In genomic region chr6:143884161-143884560, GRCh38 we compare ENCODE assay signal across 25 cellular contexts. TPM values are rescaled to one million over a fixed set of nuclear protein-coding genes. Genes with fewer than 3 reads are reported as not detected.
"Had no signal": no experiment of that assay in that cellular context is flagged by ENCODE, and none has a peak within 500 bp of the region (broad histone marks: within the 10 kb centered on the region; RNA-seq: fewer than 3 reads in every experiment).

No MANE protein-coding gene starts in this region.

- ATAC-seq: left lobe of liver, lower lobe of right lung, mucosa of descending colon, right lobe of liver had no signal

- H3K4me2 ChIP-seq: smooth muscle cell had no signal

- H3K27ac ChIP-seq: coronary artery, esophagus muscularis mucosa, lower lobe of right lung, right lobe of liver, thoracic aorta, upper lobe of left lung had no signal

- H3K9me3 Mint-ChIP-seq: activated CD4-positive, alpha-beta memory T cell treated with anti-CD3 and anti-CD28 coated beads, Interleukin-2, amount 10 ng/mL, durations not matched to agents 7 days and 5 days; activated CD4-positive, alpha-beta T cell treated with anti-CD3 and anti-CD28 coated beads, Interleukin-2, amount 10 ng/mL, durations not matched to agents 24 days and 14 days; activated naive CD4-positive, alpha-beta T cell treated with anti-CD3 and anti-CD28 coated beads, Interleukin-2, amount 10 ng/mL, durations not matched to agents 7 days and 5 days had no signal

- H3K27me3 ChIP-seq: esophagus muscularis mucosa, right lobe of liver, upper lobe of left lung had no signal

- H3K27me3 Mint-ChIP-seq: activated CD4-positive, alpha-beta memory T cell treated with anti-CD3 and anti-CD28 coated beads, Interleukin-2, amount 10 ng/mL, durations not matched to agents 7 days and 5 days had no signal

- H3K36me3 Mint-ChIP-seq: activated naive CD4-positive, alpha-beta T cell treated with anti-CD3 and anti-CD28 coated beads, Interleukin-2, amount 10 ng/mL, durations not matched to agents 7 days and 5 days had no signal

- H3K4me1 ChIP-seq: esophagus muscularis mucosa, lower lobe of right lung, right lobe of liver, upper lobe of left lung had no signal

- H3K4me3 Mint-ChIP-seq: activated CD4-positive, alpha-beta memory T cell treated with anti-CD3 and anti-CD28 coated beads, Interleukin-2, amount 10 ng/mL, durations not matched to agents 7 days and 5 days; activated CD4-positive, alpha-beta T cell treated with anti-CD3 and anti-CD28 coated beads, Interleukin-2, amount 10 ng/mL, durations not matched to agents 24 days and 14 days; activated naive CD4-positive, alpha-beta T cell treated with anti-CD3 and anti-CD28 coated beads, Interleukin-2, amount 10 ng/mL, durations not matched to agents 7 days and 5 days had no signal

- FAIRE-seq: kidney had no signal

- H3K36me3 ChIP-seq: lower lobe of right lung, right lobe of liver, thoracic aorta, upper lobe of left lung had no signal

- H3K4me3 ChIP-seq: coronary artery, esophagus muscularis mucosa, lower lobe of right lung, mucosa of descending colon, right lobe of liver, smooth muscle cell, thoracic aorta, upper lobe of left lung had no signal

- H3K4me1 Mint-ChIP-seq: activated CD4-positive, alpha-beta memory T cell treated with anti-CD3 and anti-CD28 coated beads, Interleukin-2, amount 10 ng/mL, durations not matched to agents 7 days and 5 days; activated CD4-positive, alpha-beta T cell treated with anti-CD3 and anti-CD28 coated beads, Interleukin-2, amount 10 ng/mL, durations not matched to agents 24 days and 14 days; activated naive CD4-positive, alpha-beta T cell treated with anti-CD3 and anti-CD28 coated beads, Interleukin-2, amount 10 ng/mL, durations not matched to agents 7 days and 5 days had no signal

- DNase-seq: activated CD4-positive, alpha-beta memory T cell treated with anti-CD3 and anti-CD28 coated beads, Interleukin-2, amount 10 ng/mL, durations not matched to agents 7 days and 5 days; activated CD4-positive, alpha-beta T cell treated with anti-CD3 and anti-CD28 coated beads, Interleukin-2, amount 10 ng/mL, durations not matched to agents 24 days and 14 days; activated effector memory CD4-positive, alpha-beta T cell treated with anti-CD3 and anti-CD28 coated beads, Interleukin-2, amount 50 U/mL, for 16 hours; activated naive CD4-positive, alpha-beta T cell treated with anti-CD3 and anti-CD28 coated beads, Interleukin-2, amount 10 ng/mL, durations not matched to agents 7 days and 5 days; activated T-cell treated with anti-CD3 and anti-CD28 coated beads for 4 hours; cerebellar nuclear complex; foreskin melanocyte; kidney; lower lobe of right lung; mesendoderm; mucosa of descending colon; posterior cingulate gyrus; right lobe of liver; stimulated activated CD4-positive, alpha-beta T cell treated with anti-CD3 and anti-CD28 coated beads, Interleukin-2, amount 100 ng/mL, for 48 hours; stimulated activated CD8-positive, alpha-beta memory T cell treated with anti-CD3 and anti-CD28 coated beads, Interleukin-4, amount 100 ng/mL, for 48 hours; stimulated activated naive CD4-positive, alpha-beta T cell; upper lobe of left lung had no signal

- H3K9me3 ChIP-seq: esophagus muscularis mucosa, mucosa of descending colon, right lobe of liver, thoracic aorta, upper lobe of left lung had no signal

- H3K27ac Mint-ChIP-seq: activated CD4-positive, alpha-beta memory T cell treated with anti-CD3 and anti-CD28 coated beads, Interleukin-2, amount 10 ng/mL, durations not matched to agents 7 days and 5 days; activated CD4-positive, alpha-beta T cell treated with anti-CD3 and anti-CD28 coated beads, Interleukin-2, amount 10 ng/mL, durations not matched to agents 24 days and 14 days; activated naive CD4-positive, alpha-beta T cell treated with anti-CD3 and anti-CD28 coated beads, Interleukin-2, amount 10 ng/mL, durations not matched to agents 7 days and 5 days had no signal

RNA-seq across cellular contexts. Expression of gene ZC2HC1B, which starts 19.9 kb away (rescaled TPM):
- total RNA-seq: activated CD4-positive, alpha-beta memory T cell treated with anti-CD3 and anti-CD28 coated beads, Interleukin-2, amount 10 ng/mL, durations not matched to agents 7 days and 5 days; activated CD4-positive, alpha-beta T cell treated with anti-CD3 and anti-CD28 coated beads, Interleukin-2, amount 10 ng/mL, durations not matched to agents 24 days and 14 days; esophagus muscularis mucosa; kidney; left lobe of liver; lower lobe of right lung; mucosa of descending colon; omental fat pad; right lobe of liver; smooth muscle cell; T-helper 2 cell treated with Interferon-gamma antibody and Interleukin-4, amounts not matched to agents 100 ng/mL and 5 ng/mL, for 36 hours; thoracic aorta; upper lobe of left lung had no signal
- polyA plus RNA-seq: neural cell, smooth muscle cell had no signal
